In the genomic region with DNA sequence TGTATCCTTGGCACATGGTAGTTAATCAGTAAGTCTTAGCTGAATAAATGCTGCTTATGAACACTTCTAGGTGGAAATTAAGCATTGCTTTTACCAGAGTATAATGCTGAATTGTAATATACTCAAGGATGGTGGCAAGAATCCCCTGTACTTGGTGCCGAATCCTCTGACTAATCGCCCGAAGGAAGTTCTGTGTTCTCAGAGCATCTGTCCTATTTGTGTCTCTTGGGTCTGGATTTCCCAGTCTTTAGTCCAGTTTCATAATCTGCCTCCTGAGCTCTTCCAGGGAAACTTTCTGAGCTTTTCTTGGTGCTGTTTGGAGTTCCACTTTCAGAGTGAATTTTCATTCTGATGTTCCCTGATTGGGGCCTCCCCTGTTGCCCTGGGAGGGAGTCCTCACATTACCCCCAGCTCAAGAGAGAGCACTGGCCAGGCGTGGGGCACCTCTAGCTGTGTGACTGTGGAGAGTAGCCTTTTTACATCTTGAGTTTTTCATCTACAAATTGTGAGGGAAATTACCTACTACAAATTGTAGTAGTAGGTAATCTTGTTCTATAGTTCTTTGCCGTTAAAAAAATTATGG, we compare ENCODE assay signal across 16 cellular contexts.
"Had no signal": no experiment of that assay in that cellular context is flagged by ENCODE, and none has a peak within 500 bp of the region (broad histone marks: within the 10 kb centered on the region; RNA-seq: fewer than 3 reads in every experiment).

No MANE protein-coding gene starts in this region.

- H3K4me2 ChIP-seq: SK-N-SH had no signal

- H3K4me1 Mint-ChIP-seq: activated CD4-positive, alpha-beta T cell treated with anti-CD3 and anti-CD28 coated beads, Interleukin-2, amount 10 ng/mL, durations not matched to agents 7 days and 5 days; activated naive CD8-positive, alpha-beta T cell treated with anti-CD3 and anti-CD28 coated beads, Interleukin-2, amount 10 ng/mL, durations not matched to agents 7 days and 5 days; T-cell had no signal

- H3K27me3 ChIP-seq: right lobe of liver, stomach, transverse colon had no signal

- ATAC-seq: activated T-cell treated with anti-CD3 and anti-CD28 coated beads, Interleukin-2, amount 50 U/mL, for 72 hours; right lobe of liver; T-cell had no signal

- H3K4me3 Mint-ChIP-seq: activated CD4-positive, alpha-beta T cell treated with anti-CD3 and anti-CD28 coated beads, Interleukin-2, amount 10 ng/mL, durations not matched to agents 7 days and 5 days; activated naive CD8-positive, alpha-beta T cell treated with anti-CD3 and anti-CD28 coated beads, Interleukin-2, amount 10 ng/mL, durations not matched to agents 7 days and 5 days; activated T-cell treated with anti-CD3 and anti-CD28 coated beads, Interleukin-2, amount 50 U/mL, for 72 hours; natural killer cell treated with Interleukin-12 subunit alpha and Interleukin-12 subunit beta and Interleukin-15 and Interleukin-18, amount 100 ng/mL, for 72 hours; T-cell had no signal

- H3K9me3 Mint-ChIP-seq: activated CD4-positive, alpha-beta T cell treated with anti-CD3 and anti-CD28 coated beads, Interleukin-2, amount 10 ng/mL, durations not matched to agents 7 days and 5 days; activated naive CD8-positive, alpha-beta T cell treated with anti-CD3 and anti-CD28 coated beads, Interleukin-2, amount 10 ng/mL, durations not matched to agents 7 days and 5 days; activated T-cell treated with anti-CD3 and anti-CD28 coated beads, Interleukin-2, amount 50 U/mL, for 72 hours; natural killer cell treated with Interleukin-12 subunit alpha and Interleukin-12 subunit beta and Interleukin-15 and Interleukin-18, amount 100 ng/mL, for 72 hours had no signal

- H3K36me3 Mint-ChIP-seq: activated naive CD8-positive, alpha-beta T cell treated with anti-CD3 and anti-CD28 coated beads, Interleukin-2, amount 10 ng/mL, durations not matched to agents 7 days and 5 days; natural killer cell treated with Interleukin-12 subunit alpha and Interleukin-12 subunit beta and Interleukin-15 and Interleukin-18, amount 100 ng/mL, for 72 hours; T-cell had no signal

- H3K27ac ChIP-seq: right lobe of liver, transverse colon had no signal

- H3K27ac Mint-ChIP-seq: activated CD4-positive, alpha-beta T cell treated with anti-CD3 and anti-CD28 coated beads, Interleukin-2, amount 10 ng/mL, durations not matched to agents 7 days and 5 days; activated naive CD8-positive, alpha-beta T cell treated with anti-CD3 and anti-CD28 coated beads, Interleukin-2, amount 10 ng/mL, durations not matched to agents 7 days and 5 days; activated T-cell treated with anti-CD3 and anti-CD28 coated beads, Interleukin-2, amount 50 U/mL, for 72 hours; natural killer cell treated with Interleukin-12 subunit alpha and Interleukin-12 subunit beta and Interleukin-15 and Interleukin-18, amount 100 ng/mL, for 72 hours; progenitor cell of endocrine pancreas; T-cell had no signal

- H3K27me3 Mint-ChIP-seq: progenitor cell of endocrine pancreas had no signal

- H3K9me3 ChIP-seq: esophagus squamous epithelium, right lobe of liver, SK-N-SH had no signal

- H3K9ac ChIP-seq: SK-N-SH had no signal

- H3K36me3 ChIP-seq: esophagus squamous epithelium, right lobe of liver, stomach, transverse colon had no signal

- H3K4me3 ChIP-seq: esophagus squamous epithelium, right lobe of liver, stomach, transverse colon had no signal

- DNase-seq: activated CD4-positive, alpha-beta T cell treated with anti-CD3 and anti-CD28 coated beads, Interleukin-2, amount 10 ng/mL, durations not matched to agents 7 days and 5 days; activated CD8-positive, alpha-beta memory T cell treated with anti-CD3 and anti-CD28 coated beads, Interleukin-2, amount 50 U/mL, for 48 hours; activated naive CD8-positive, alpha-beta T cell treated with anti-CD3 and anti-CD28 coated beads, Interleukin-2, amount 10 ng/mL, durations not matched to agents 7 days and 5 days; activated T-cell treated with anti-CD3 and anti-CD28 coated beads, Interleukin-2, amount 50 U/mL, for 72 hours; esophagus squamous epithelium; islet precursor cell; nucleus accumbens; right lobe of liver; SK-N-SH; stimulated activated CD4-positive, alpha-beta T cell treated with anti-CD3 and anti-CD28 coated beads, Interleukin-1b, Interleukin-23, amount 100 ng/mL, for 48 hours; stomach; T-cell; T-helper 9 cell; transverse colon had no signal
